Comparison of ENCODE assay signal across 20 cellular contexts in the genomic region with DNA sequence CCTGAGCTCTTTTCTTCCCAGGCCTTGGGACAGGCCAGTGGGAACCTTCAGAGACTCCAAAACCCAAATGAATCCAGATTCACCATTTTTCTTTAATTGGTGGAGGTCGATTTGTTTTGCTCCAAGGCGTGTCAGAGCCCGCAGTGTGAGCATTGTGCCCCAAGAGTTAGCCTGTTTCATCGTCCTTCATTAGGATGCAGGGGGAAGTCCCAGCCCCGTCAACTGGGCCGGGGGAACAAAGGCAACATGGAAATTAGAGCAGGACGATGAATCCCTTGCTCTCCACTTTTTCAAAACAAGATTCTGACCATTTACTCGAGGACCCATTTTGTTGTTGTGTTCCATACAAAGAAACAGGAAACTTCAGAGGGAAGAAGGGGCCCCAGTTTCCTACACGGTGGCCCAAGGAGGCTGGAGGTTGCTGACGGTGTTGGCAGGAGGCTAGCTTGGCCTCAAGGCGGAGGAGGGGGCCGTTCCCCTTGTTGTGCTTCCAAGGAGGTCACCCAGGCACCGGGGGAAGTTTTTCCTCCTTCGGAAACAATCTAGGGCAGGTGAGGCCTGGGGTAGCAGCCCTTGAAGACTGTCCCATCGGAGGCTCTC. TPM values are rescaled to one million over a fixed set of nuclear protein-coding genes. Genes with fewer than 3 reads are reported as not detected.
"Had no signal": no experiment of that assay in that cellular context is flagged by ENCODE, and none has a peak within 500 bp of the region (broad histone marks: within the 10 kb centered on the region; RNA-seq: fewer than 3 reads in every experiment).

No MANE protein-coding gene starts in this region.

- H3K4me1 ChIP-seq: colonic mucosa, upper lobe of left lung had no signal

- H3K9me3 ChIP-seq: adrenal gland, colonic mucosa, thoracic aorta, upper lobe of left lung had no signal

- H3K9me3 Mint-ChIP-seq: activated naive CD4-positive, alpha-beta T cell treated with anti-CD3 and anti-CD28 coated beads, Interleukin-2, amount 50 U/mL, for 72 hours; natural killer cell treated with Interleukin-12 subunit alpha and Interleukin-12 subunit beta and Interleukin-15 and Interleukin-18, amount 100 ng/mL, for 72 hours; stimulated activated effector memory CD8-positive, alpha-beta T cell treated with anti-CD3 and anti-CD28 coated beads, Interleukin-12 subunit alpha, Interleukin-12 subunit beta, amount 100 ng/mL, for 72 hours had no signal

- H3K4me3 ChIP-seq: adrenal gland, cardiac muscle cell, colonic mucosa, smooth muscle cell, thoracic aorta, upper lobe of left lung had no signal

- H3K36me3 ChIP-seq: adrenal gland, cardiac muscle cell, colonic mucosa, thoracic aorta, upper lobe of left lung had no signal

- H3K27ac ChIP-seq: adrenal gland, cardiac muscle cell, colonic mucosa, thoracic aorta, upper lobe of left lung, VCaP had no signal

- ATAC-seq: activated naive CD4-positive, alpha-beta T cell treated with anti-CD3 and anti-CD28 coated beads, Interleukin-2, amount 50 U/mL, for 72 hours; esophagus mucosa; left cardiac atrium; natural killer cell treated with Interleukin-12 subunit alpha and Interleukin-12 subunit beta and Interleukin-15 and Interleukin-18, amount 100 ng/mL, for 72 hours; sciatic nerve; stimulated activated effector memory CD8-positive, alpha-beta T cell treated with anti-CD3 and anti-CD28 coated beads, Interleukin-12 subunit alpha, Interleukin-12 subunit beta, amount 100 ng/mL, for 72 hours had no signal

- FAIRE-seq: islet of Langerhans had no signal

- H3K4me1 Mint-ChIP-seq: stimulated activated effector memory CD8-positive, alpha-beta T cell treated with anti-CD3 and anti-CD28 coated beads, Interleukin-12 subunit alpha, Interleukin-12 subunit beta, amount 100 ng/mL, for 72 hours had no signal

- H3K4me2 ChIP-seq: smooth muscle cell had no signal

- H3K36me3 Mint-ChIP-seq: activated naive CD4-positive, alpha-beta T cell treated with anti-CD3 and anti-CD28 coated beads, Interleukin-2, amount 50 U/mL, for 72 hours; natural killer cell treated with Interleukin-12 subunit alpha and Interleukin-12 subunit beta and Interleukin-15 and Interleukin-18, amount 100 ng/mL, for 72 hours; stimulated activated effector memory CD8-positive, alpha-beta T cell treated with anti-CD3 and anti-CD28 coated beads, Interleukin-12 subunit alpha, Interleukin-12 subunit beta, amount 100 ng/mL, for 72 hours had no signal

- DNase-seq: activated CD4-positive, alpha-beta T cell treated with anti-CD3 and anti-CD28 coated beads for 1 hour; activated CD4-positive, alpha-beta T cell treated with anti-CD3 and anti-CD28 coated beads, Interleukin-2, amount 50 U/mL, for 4 hours; activated gamma-delta T cell treated with Interleukin-2 at 50 U/mL for 16 hours; adrenal gland; colonic mucosa; left cardiac atrium; mesendoderm; stimulated activated CD4-positive, alpha-beta T cell treated with anti-CD3 and anti-CD28 coated beads, Interleukin-4, amount 100 ng/mL, for 24 hours; T-helper 2 cell; upper lobe of left lung had no signal

- H3K27ac Mint-ChIP-seq: activated naive CD4-positive, alpha-beta T cell treated with anti-CD3 and anti-CD28 coated beads, Interleukin-2, amount 50 U/mL, for 72 hours; natural killer cell treated with Interleukin-12 subunit alpha and Interleukin-12 subunit beta and Interleukin-15 and Interleukin-18, amount 100 ng/mL, for 72 hours; stimulated activated effector memory CD8-positive, alpha-beta T cell treated with anti-CD3 and anti-CD28 coated beads, Interleukin-12 subunit alpha, Interleukin-12 subunit beta, amount 100 ng/mL, for 72 hours had no signal

- H3K27me3 ChIP-seq: adrenal gland, cardiac muscle cell, colonic mucosa, upper lobe of left lung had no signal

- H3K4me3 Mint-ChIP-seq: natural killer cell treated with Interleukin-12 subunit alpha and Interleukin-12 subunit beta and Interleukin-15 and Interleukin-18, amount 100 ng/mL, for 72 hours; stimulated activated effector memory CD8-positive, alpha-beta T cell treated with anti-CD3 and anti-CD28 coated beads, Interleukin-12 subunit alpha, Interleukin-12 subunit beta, amount 100 ng/mL, for 72 hours had no signal

RNA-seq across cellular contexts. Expression of a gene that starts 44.0 kb away (rescaled TPM):
- total RNA-seq: esophagus mucosa had no signal
- polyA plus RNA-seq: smooth muscle cell had no signal
